In the genomic region with DNA sequence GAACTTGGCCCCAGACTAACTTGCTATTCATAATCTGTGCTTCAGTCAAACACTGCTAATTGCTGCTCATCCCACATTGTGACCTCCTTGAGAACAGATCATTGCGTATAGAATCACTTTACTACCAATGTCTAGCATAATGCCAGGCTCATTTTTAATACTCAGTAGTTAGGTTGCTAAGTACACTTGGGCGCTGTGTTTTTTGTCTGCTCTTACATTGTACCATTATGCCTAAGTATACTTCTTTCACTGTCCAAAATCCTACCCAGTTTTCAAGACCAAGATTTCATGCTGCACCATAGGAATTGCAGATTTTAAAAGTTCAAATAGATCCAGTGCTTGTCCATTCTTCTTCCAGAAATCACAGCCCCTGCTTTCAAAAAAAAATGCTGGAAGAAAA, we compare ENCODE assay signal across 14 cellular contexts. TPM values are rescaled to one million over a fixed set of nuclear protein-coding genes. Genes with fewer than 3 reads are reported as not detected.
DNase-seq lines count a peak whose midpoint lies in the region; ATAC-seq, FAIRE-seq and TF ChIP-seq lines count a peak whose summit lies in the region.
"Had no signal": no experiment of that assay in that cellular context is flagged by ENCODE, and none has a peak within 500 bp of the region (broad histone marks: within the 10 kb centered on the region; RNA-seq: fewer than 3 reads in every experiment).

No MANE protein-coding gene starts in this region.

- WGBS in small intestine, 3 donors = 65 to 80% (median 66%) methylated on average over 2 of the region's 2 CpGs

- H3K4me3 ChIP-seq in small intestine (ENCODE audit: low read depth in 1 of 2, low read length in 2 of 2) (no peak overlapping the region), gastrocnemius medialis (no peak overlapping the region)
- H3K4me3 ChIP-seq: BLaER1 had no signal

- DNase-seq in NCI-H1417 (lab: John Stamatoyannopoulos, UW) (peak in 2 of 3 experiments; percentile 11 to 39), NCI-H1417 treated with DMSO at 0.1 percent for 48 hours (lab: John Stamatoyannopoulos, UW) (no peak), NCI-H1105 (lab: John Stamatoyannopoulos, UW) (peak; percentile 39), NCI-H748 (lab: John Stamatoyannopoulos, UW; ENCODE audit: unreplicated experiment) (peak; percentile 70), memory B cell (ENCODE audit: low spot score in 2 of 2) (no peak), T-helper 1 cell (no peak), small intestine (no peak), gastrocnemius medialis (no peak)
- DNase-seq: AML-193, Calu3, DMS 273 treated with DMSO at 0.1 percent for 48 hours, H7 had no signal

- H3K36me3 Mint-ChIP-seq in memory B cell = no peaks in the 10 kb centered on the region

- H3K27me3 ChIP-seq in small intestine (ENCODE audit: control insufficient read depth in 2 of 2, insufficient read depth in 2 of 2, low read length in 2 of 2) (no peaks in the 10 kb centered on the region), gastrocnemius medialis (no peaks in the 10 kb centered on the region)
- H3K27me3 ChIP-seq: BLaER1 had no signal

- H3K9me3 Mint-ChIP-seq in memory B cell = no peaks in the 10 kb centered on the region

- H3K27me3 Mint-ChIP-seq in memory B cell = peaks cover 4% of the 10 kb centered on the region

- in situ Hi-C loops in gastrocnemius medialis (cut with MboI; ENCODE audit: low sequenced_read_pairs in 4 of 4) = no loop called here

- H3K4me1 Mint-ChIP-seq in memory B cell = no peaks in the 10 kb centered on the region

- H3K36me3 ChIP-seq in small intestine (ENCODE audit: control insufficient read depth in 2 of 2, insufficient read depth in 2 of 2, low read length in 2 of 2) (no peaks in the 10 kb centered on the region), gastrocnemius medialis (no peaks in the 10 kb centered on the region)
- H3K36me3 ChIP-seq: BLaER1 had no signal

- H3K9me3 ChIP-seq in small intestine (ENCODE audit: control insufficient read depth, low read depth) = no peaks in the 10 kb centered on the region
- no peaks in the 10 kb centered on the region for H3K9me3 ChIP-seq in gastrocnemius medialis
- H3K9me3 ChIP-seq: BLaER1 had no signal

- no peak overlapping the region for H3K4me3 Mint-ChIP-seq in memory B cell

- H3K4me1 ChIP-seq in small intestine (ENCODE audit: control insufficient read depth in 2 of 2, insufficient read depth in 1 of 2, low read depth in 1 of 2, low read length in 1 of 2) (no peaks in the 10 kb centered on the region), gastrocnemius medialis (no peaks in the 10 kb centered on the region)
- H3K4me1 ChIP-seq: BLaER1 had no signal

- no peak for TF ChIP-seq POLR2A in gastrocnemius medialis (IDR thresholded peaks at IDR 0.05)

- intact Hi-C loops in gastrocnemius medialis (cut with DNase I; ENCODE audit: low total_unique reads) = no loop called here

- no peak for FAIRE-seq in small intestine (lab: Jason Lieb, UNC)

- no peak for TF ChIP-seq CTCF in gastrocnemius medialis (IDR thresholded peaks at IDR 0.05 in 4 of 5, conservative IDR thresholded peaks at IDR 0.05 in 1 of 5)

- ATAC-seq in memory B cell (ENCODE audit: low read depth) (no peak), gastrocnemius medialis (no peak)

- no peak overlapping the region for H3K27ac ChIP-seq in small intestine (ENCODE audit: low read depth in 1 of 2, low read length in 1 of 2)
- H3K27ac ChIP-seq in gastrocnemius medialis = no peak overlapping the region
- H3K27ac ChIP-seq: 22Rv1, BLaER1 had no signal

- peak overlapping the region; percentile 29 for H3K27ac Mint-ChIP-seq in memory B cell

RNA-seq across cellular contexts. Expression of a gene that starts 32.8 kb away (rescaled TPM):
- polyA plus RNA-seq in small intestine = 10 to 100 TPM; 11.0 to 19.7 (median 11.1) TPM
- total RNA-seq in gastrocnemius medialis = 100 to 1,000 TPM in 1 of 4 donors, 10 to 100 TPM in 3; 42.8 to 112 (median 60.6) TPM

Comparison
In these comparisons a context has a peak if more than half of its experiments do, and no peak if none do; other contexts are left out.
1. DNase-seq: peak in NCI-H1417 (2 of 3), NCI-H1105 (single experiment) and NCI-H748 (single experiment); none in NCI-H1417 treated with DMSO at 0.1 percent for 48 hours (single experiment), memory B cell (0 of 2), T-helper 1 cell (0 of 5), small intestine (single experiment) and gastrocnemius medialis (0 of 2).